ENCODE assay signal across 1 cellular context in genomic region chr14:102570334-102570995, GRCh38.
TF ChIP-seq lines count a peak whose summit lies in the region.

No MANE protein-coding gene starts in this region.

TF ChIP-seq in HEK293, 187 proteins besides CTCF, POLR2A, EP300 and RAD21 (continued from another document and continues in another):
- TF ChIP-seq PRDM2 (tag by site-specific recombination; IDR thresholded peaks at IDR 0.05; ENCODE audit: borderline replicate concordance) (no peak), PRDM1 (tag by site-specific recombination; IDR thresholded peaks at IDR 0.05) (no peak), ZBTB21 (tag by site-specific recombination; IDR thresholded peaks at IDR 0.05) (peak; percentile 47; the same call in 1 of the 2 replicates), ZNF423 (tag by site-specific recombination; IDR thresholded peaks at IDR 0.05) (no peak), MYNN (tag by site-specific recombination; IDR thresholded peaks at IDR 0.05; ENCODE audit: borderline replicate concordance) (no peak), ZNF211 (tag by site-specific recombination; IDR thresholded peaks at IDR 0.05; ENCODE audit: low read depth) (no peak), KLF16 (tag by site-specific recombination; IDR thresholded peaks at IDR 0.05) (no peak), ZNF473 (tag by site-specific recombination; IDR thresholded peaks at IDR 0.05) (no peak), ZNF16 (tag by site-specific recombination; IDR thresholded peaks at IDR 0.05; ENCODE audit: low read depth) (no peak), ZNF670 (tag by site-specific recombination; IDR thresholded peaks at IDR 0.05; ENCODE audit: low read depth) (no peak), GLIS2 (tag by site-specific recombination; IDR thresholded peaks at IDR 0.05) (no peak), ZNF175 (tag by site-specific recombination; IDR thresholded peaks at IDR 0.05) (no peak), ZNF202 (tag by site-specific recombination; IDR thresholded peaks at IDR 0.05; ENCODE audit: borderline replicate concordance) (peak; percentile 30; the same call in 1 of the 2 replicates), ZFP3 (tag by site-specific recombination; IDR thresholded peaks at IDR 0.05; ENCODE audit: low read depth) (no peak), ZNF140 (tag by site-specific recombination; IDR thresholded peaks at IDR 0.05) (peak; percentile 59), ZNF223 (tag by site-specific recombination; IDR thresholded peaks at IDR 0.05) (0 out of 2 replicates have a peak, but pooled peaks have one; percentile 21), ZNF621 (tag by site-specific recombination; IDR thresholded peaks at IDR 0.05) (no peak), GFI1B (tag by site-specific recombination; IDR thresholded peaks at IDR 0.05) (no peak), ZSCAN18 (tag by site-specific recombination; IDR thresholded peaks at IDR 0.05) (no peak), ZNF677 (tag by site-specific recombination; IDR thresholded peaks at IDR 0.05) (no peak), ZNF596 (tag by site-specific recombination; IDR thresholded peaks at IDR 0.05) (no peak), ZBTB17 (tag by site-specific recombination; IDR thresholded peaks at IDR 0.05) (no peak), SP3 (tag by site-specific recombination; IDR thresholded peaks at IDR 0.05) (no peak), ZBTB8A (tag by site-specific recombination; IDR thresholded peaks at IDR 0.05) (peak; percentile 70; the same call in 1 of the 2 replicates), PRDM4 (tag by site-specific recombination; IDR thresholded peaks at IDR 0.05) (no peak), ZNF266 (tag by site-specific recombination; IDR thresholded peaks at IDR 0.05; ENCODE audit: low read depth) (peak; percentile 65; the same call in 1 of the 2 replicates), YY1 (tag by site-specific recombination; IDR thresholded peaks at IDR 0.05) (no peak), ZNF529 (tag by site-specific recombination; IDR thresholded peaks at IDR 0.05; ENCODE audit: insufficient replicate concordance) (no peak), ZNF518A (tag by site-specific recombination; conservative IDR thresholded peaks at IDR 0.05; ENCODE audit: low read depth) (peak; percentile 90), ZNF664 (tag by site-specific recombination; IDR thresholded peaks at IDR 0.05) (peak; percentile 42; the same call in 1 of the 2 replicates), GLI2 (tag by site-specific recombination; IDR thresholded peaks at IDR 0.05; ENCODE audit: borderline replicate concordance, low read depth) (peak; percentile 44; the same call in 1 of the 2 replicates), AEBP2 (tag by site-specific recombination; IDR thresholded peaks at IDR 0.05; ENCODE audit: borderline replicate concordance) (no peak)
- TF ChIP-seq, protein P1, sequence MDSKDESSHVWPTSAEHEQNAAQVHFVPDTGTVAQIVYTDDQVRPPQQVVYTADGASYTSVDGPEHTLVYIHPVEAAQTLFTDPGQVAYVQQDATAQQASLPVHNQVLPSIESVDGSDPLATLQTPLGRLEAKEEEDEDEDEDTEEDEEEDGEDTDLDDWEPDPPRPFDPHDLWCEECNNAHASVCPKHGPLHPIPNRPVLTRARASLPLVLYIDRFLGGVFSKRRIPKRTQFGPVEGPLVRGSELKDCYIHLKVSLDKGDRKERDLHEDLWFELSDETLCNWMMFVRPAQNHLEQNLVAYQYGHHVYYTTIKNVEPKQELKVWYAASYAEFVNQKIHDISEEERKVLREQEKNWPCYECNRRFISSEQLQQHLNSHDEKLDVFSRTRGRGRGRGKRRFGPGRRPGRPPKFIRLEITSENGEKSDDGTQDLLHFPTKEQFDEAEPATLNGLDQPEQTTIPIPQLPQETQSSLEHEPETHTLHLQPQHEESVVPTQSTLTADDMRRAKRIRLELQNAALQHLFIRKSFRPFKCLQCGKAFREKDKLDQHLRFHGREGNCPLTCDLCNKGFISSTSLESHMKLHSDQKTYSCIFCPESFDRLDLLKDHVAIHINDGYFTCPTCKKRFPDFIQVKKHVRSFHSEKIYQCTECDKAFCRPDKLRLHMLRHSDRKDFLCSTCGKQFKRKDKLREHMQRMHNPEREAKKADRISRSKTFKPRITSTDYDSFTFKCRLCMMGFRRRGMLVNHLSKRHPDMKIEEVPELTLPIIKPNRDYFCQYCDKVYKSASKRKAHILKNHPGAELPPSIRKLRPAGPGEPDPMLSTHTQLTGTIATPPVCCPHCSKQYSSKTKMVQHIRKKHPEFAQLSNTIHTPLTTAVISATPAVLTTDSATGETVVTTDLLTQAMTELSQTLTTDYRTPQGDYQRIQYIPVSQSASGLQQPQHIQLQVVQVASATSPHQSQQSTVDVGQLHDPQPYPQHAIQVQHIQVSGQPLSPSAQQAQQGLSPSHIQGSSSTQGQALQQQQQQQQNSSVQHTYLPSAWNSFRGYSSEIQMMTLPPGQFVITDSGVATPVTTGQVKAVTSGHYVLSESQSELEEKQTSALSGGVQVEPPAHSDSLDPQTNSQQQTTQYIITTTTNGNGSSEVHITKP (tag by site-specific recombination; IDR thresholded peaks at IDR 0.05) = no peak
- TF ChIP-seq, protein P2, sequence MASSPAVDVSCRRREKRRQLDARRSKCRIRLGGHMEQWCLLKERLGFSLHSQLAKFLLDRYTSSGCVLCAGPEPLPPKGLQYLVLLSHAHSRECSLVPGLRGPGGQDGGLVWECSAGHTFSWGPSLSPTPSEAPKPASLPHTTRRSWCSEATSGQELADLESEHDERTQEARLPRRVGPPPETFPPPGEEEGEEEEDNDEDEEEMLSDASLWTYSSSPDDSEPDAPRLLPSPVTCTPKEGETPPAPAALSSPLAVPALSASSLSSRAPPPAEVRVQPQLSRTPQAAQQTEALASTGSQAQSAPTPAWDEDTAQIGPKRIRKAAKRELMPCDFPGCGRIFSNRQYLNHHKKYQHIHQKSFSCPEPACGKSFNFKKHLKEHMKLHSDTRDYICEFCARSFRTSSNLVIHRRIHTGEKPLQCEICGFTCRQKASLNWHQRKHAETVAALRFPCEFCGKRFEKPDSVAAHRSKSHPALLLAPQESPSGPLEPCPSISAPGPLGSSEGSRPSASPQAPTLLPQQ (tag by site-specific recombination; IDR thresholded peaks at IDR 0.05) = no peak
